In genomic region chr17:17088511-17089205, GRCh38 we compare ENCODE assay signal across 13 cellular contexts. TPM values are rescaled to one million over a fixed set of nuclear protein-coding genes. Genes with fewer than 3 reads are reported as not detected.
A peak's percentile ranks its signal among the peaks of the same experiment; 100 is the strongest.
DNase-seq lines count a peak whose midpoint lies in the region; FAIRE-seq and TF ChIP-seq lines count a peak whose summit lies in the region.
"Had no signal": no experiment of that assay in that cellular context is flagged by ENCODE, and none has a peak within 500 bp of the region (broad histone marks: within the 10 kb centered on the region; RNA-seq: fewer than 3 reads in every experiment).

No MANE protein-coding gene starts in this region.

- peaks cover 8% of the 10 kb centered on the region for H3K36me3 Mint-ChIP-seq in activated naive CD4-positive, alpha-beta T cell treated with anti-CD3 and anti-CD28 coated beads for 36 hours (ENCODE audit: low read depth)
- H3K36me3 Mint-ChIP-seq in endodermal cell (ENCODE audit: low read depth), result peaks cover 31% of the 10 kb centered on the region

- FAIRE-seq in urothelium cell line (lab: Jason Lieb, UNC), result no peak

- intact Hi-C loops in activated naive CD4-positive, alpha-beta T cell treated with anti-CD3 and anti-CD28 coated beads for 36 hours (cut with micrococcal nuclease), result loop anchor here (5.0 kb wide), 1 partner anchor 46 kb away; the partner anchor contains the start of gene MPRIP

- no peaks in the 10 kb centered on the region for H3K4me1 ChIP-seq in endodermal cell (ENCODE audit: control insufficient read depth, insufficient read depth, low read length)

- H3K4me3 Mint-ChIP-seq in activated naive CD4-positive, alpha-beta T cell treated with anti-CD3 and anti-CD28 coated beads for 36 hours, result no peak overlapping the region
- no peak overlapping the region for H3K4me3 Mint-ChIP-seq in endodermal cell
- H3K4me3 Mint-ChIP-seq: brain; T-helper 1 cell treated with Interleukin-12 subunit alpha and Interleukin-12 subunit beta and Interleukin-4 antibody, amounts not matched to agents 30 μg/mL and 1 μg/mL, for 36 hours had no signal

- no peaks in the 10 kb centered on the region for H3K9me3 ChIP-seq in endodermal cell (ENCODE audit: control insufficient read depth, low read length)
- H3K9me3 ChIP-seq in MG63, result no peaks in the 10 kb centered on the region
- H3K9me3 ChIP-seq: uterus had no signal

- H3K36me3 ChIP-seq in endodermal cell (ENCODE audit: control insufficient read depth, insufficient read depth, low read length) (peaks cover 12% of the 10 kb centered on the region), MG63 (peaks cover 2% of the 10 kb centered on the region)
- H3K36me3 ChIP-seq: uterus had no signal

- H3K27me3 Mint-ChIP-seq in activated naive CD4-positive, alpha-beta T cell treated with anti-CD3 and anti-CD28 coated beads for 36 hours (ENCODE audit: low read depth), result no peaks in the 10 kb centered on the region
- no peaks in the 10 kb centered on the region for H3K27me3 Mint-ChIP-seq in endodermal cell (ENCODE audit: insufficient read depth)
- H3K27me3 Mint-ChIP-seq: brain had no signal

- H3K27me3 ChIP-seq in endodermal cell (ENCODE audit: control insufficient read depth, insufficient read depth, low read length, poor library complexity, severe bottlenecking) (no peaks in the 10 kb centered on the region), MG63 (no peaks in the 10 kb centered on the region)
- H3K27me3 ChIP-seq: uterus had no signal

- H3K4me3 ChIP-seq in endodermal cell (ENCODE audit: low read length) (no peak overlapping the region), MG63 (no peak overlapping the region)
- H3K4me3 ChIP-seq: uterus had no signal

- DNase-seq in activated naive CD4-positive, alpha-beta T cell treated with anti-CD3 and anti-CD28 coated beads for 36 hours, result peak; percentile 42
- DNase-seq in activated naive CD4-positive, alpha-beta T cell (lab: John Stamatoyannopoulos, UW), result no peak
- DNase-seq in NCI-H69 (lab: John Stamatoyannopoulos, UW), result peak; percentile 82
- no peak for DNase-seq in endodermal cell
- DNase-seq in MG63, result no peak
- no peak for DNase-seq in urothelium cell line (ENCODE audit: low spot score)
- DNase-seq in MV-4-11 (lab: John Stamatoyannopoulos, UW), result no peak
- DNase-seq: H7, NCI-H2029 had no signal

- no peak for TF ChIP-seq CTCF in endodermal cell (conservative IDR thresholded peaks at IDR 0.05)

- H3K4me1 Mint-ChIP-seq in activated naive CD4-positive, alpha-beta T cell treated with anti-CD3 and anti-CD28 coated beads for 36 hours (ENCODE audit: low read depth), result peaks cover 29% of the 10 kb centered on the region
- peaks cover 10% of the 10 kb centered on the region for H3K4me1 Mint-ChIP-seq in endodermal cell

- peak overlapping the region; percentile 54 for H3K27ac Mint-ChIP-seq in activated naive CD4-positive, alpha-beta T cell treated with anti-CD3 and anti-CD28 coated beads for 36 hours
- peak overlapping the region; percentile 40 for H3K27ac Mint-ChIP-seq in endodermal cell

- no peak overlapping the region for H3K9ac ChIP-seq in endodermal cell (ENCODE audit: extremely low read depth, low read length, poor library complexity, severe bottlenecking)

- CTCF ChIA-PET in activated naive CD4-positive, alpha-beta T cell treated with anti-CD3 and anti-CD28 coated beads for 36 hours (lab: Charles Lee), result interaction anchor here (0.6 kb wide), 1 partner anchor 867 kb away, joined by 3 read pairs; no protein-coding TSS in a partner anchor

- H3K27ac ChIP-seq in endodermal cell (ENCODE audit: low read depth, low read length), result no peak overlapping the region
- H3K27ac ChIP-seq in temporal lobe (ENCODE audit: low read depth, low read length), result peak overlapping the region; percentile 34

- no peaks in the 10 kb centered on the region for H3K9me3 Mint-ChIP-seq in activated naive CD4-positive, alpha-beta T cell treated with anti-CD3 and anti-CD28 coated beads for 36 hours
- H3K9me3 Mint-ChIP-seq in endodermal cell, result no peaks in the 10 kb centered on the region
- H3K9me3 Mint-ChIP-seq: brain; T-helper 1 cell treated with Interleukin-12 subunit alpha and Interleukin-12 subunit beta and Interleukin-4 antibody, amounts not matched to agents 30 μg/mL and 1 μg/mL, for 36 hours had no signal

- WGBS in endodermal cell (ENCODE audit: insufficient coverage in 1 of 2, insufficient read length in 1 of 2), 2 experiments, result 90 to 97% methylated on average over 6 of the region's 6 CpGs

RNA-seq across cellular contexts. Expression of gene MPRIP, which starts 46.4 kb away (rescaled TPM):
- total RNA-seq in activated naive CD4-positive, alpha-beta T cell treated with anti-CD3 and anti-CD28 coated beads for 36 hours, result 100 to 1,000 TPM; 125 TPM
- total RNA-seq in endodermal cell, result 100 to 1,000 TPM; 154 to 155 TPM
- polyA plus RNA-seq in endodermal cell (2013, experiment 1 of 2), result 126 TPM
- polyA plus RNA-seq in endodermal cell (2013, experiment 2 of 2), result 112 TPM
- total RNA-seq in temporal lobe, result 146 TPM
- total RNA-seq in MG63 (2014; rRNA removed; shearing (Covaris generic); ENCODE audit: low replicate concordance), result 139 and 143 TPM in 2 replicates

Comparison
In these comparisons a context has a peak if more than half of its experiments do, and no peak if none do; other contexts are left out.
1. DNase-seq: peak in activated naive CD4-positive, alpha-beta T cell treated with anti-CD3 and anti-CD28 coated beads for 36 hours (single experiment) and NCI-H69 (single experiment); none in activated naive CD4-positive, alpha-beta T cell (0 of 4), endodermal cell (single experiment), MG63 (single experiment), urothelium cell line (single experiment) and MV-4-11 (single experiment).